Comparison of ENCODE assay signal across 1 cellular context in the genomic region with DNA sequence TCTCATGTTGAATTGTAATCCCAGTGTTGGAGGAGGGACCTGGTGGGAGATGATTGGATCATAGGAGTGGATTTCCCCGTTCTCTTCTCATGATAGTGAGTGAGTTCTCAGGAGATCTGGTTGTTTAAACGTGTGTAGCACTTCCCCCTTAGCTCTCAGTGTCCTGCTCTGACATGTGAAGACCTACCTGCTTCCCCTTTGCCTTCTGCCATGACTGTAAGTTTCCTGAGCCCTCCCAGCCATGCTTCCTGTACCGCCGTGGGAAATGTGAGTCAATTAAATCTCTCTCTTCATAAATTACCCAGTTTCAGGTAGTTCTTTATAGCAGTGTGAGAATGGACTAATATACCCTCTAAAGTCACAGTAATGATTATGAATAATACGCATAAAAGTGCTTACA.
TF ChIP-seq lines count a peak whose summit lies in the region.

No MANE protein-coding gene starts in this region.

TF ChIP-seq in GM23338, 12 proteins besides CTCF, POLR2A, EP300 and RAD21 (continued from another document):
- TF ChIP-seq POLR2AphosphoS5 (IDR thresholded peaks at IDR 0.05; ENCODE audit: low read depth) (no peak), EZH2 (IDR thresholded peaks at IDR 0.05; ENCODE audit: low read depth, unreplicated experiment) (no peak), JUNB (IDR thresholded peaks at IDR 0.05; ENCODE audit: unreplicated experiment) (no peak), STAT1 (IDR thresholded peaks at IDR 0.05; ENCODE audit: unreplicated experiment) (no peak), NANOG (IDR thresholded peaks at IDR 0.05; ENCODE audit: borderline replicate concordance) (no peak), CREB1 (CRISPR knock-in tag; IDR thresholded peaks at IDR 0.05; ENCODE audit: low read depth) (no peak)
- TF ChIP-seq, protein P1, sequence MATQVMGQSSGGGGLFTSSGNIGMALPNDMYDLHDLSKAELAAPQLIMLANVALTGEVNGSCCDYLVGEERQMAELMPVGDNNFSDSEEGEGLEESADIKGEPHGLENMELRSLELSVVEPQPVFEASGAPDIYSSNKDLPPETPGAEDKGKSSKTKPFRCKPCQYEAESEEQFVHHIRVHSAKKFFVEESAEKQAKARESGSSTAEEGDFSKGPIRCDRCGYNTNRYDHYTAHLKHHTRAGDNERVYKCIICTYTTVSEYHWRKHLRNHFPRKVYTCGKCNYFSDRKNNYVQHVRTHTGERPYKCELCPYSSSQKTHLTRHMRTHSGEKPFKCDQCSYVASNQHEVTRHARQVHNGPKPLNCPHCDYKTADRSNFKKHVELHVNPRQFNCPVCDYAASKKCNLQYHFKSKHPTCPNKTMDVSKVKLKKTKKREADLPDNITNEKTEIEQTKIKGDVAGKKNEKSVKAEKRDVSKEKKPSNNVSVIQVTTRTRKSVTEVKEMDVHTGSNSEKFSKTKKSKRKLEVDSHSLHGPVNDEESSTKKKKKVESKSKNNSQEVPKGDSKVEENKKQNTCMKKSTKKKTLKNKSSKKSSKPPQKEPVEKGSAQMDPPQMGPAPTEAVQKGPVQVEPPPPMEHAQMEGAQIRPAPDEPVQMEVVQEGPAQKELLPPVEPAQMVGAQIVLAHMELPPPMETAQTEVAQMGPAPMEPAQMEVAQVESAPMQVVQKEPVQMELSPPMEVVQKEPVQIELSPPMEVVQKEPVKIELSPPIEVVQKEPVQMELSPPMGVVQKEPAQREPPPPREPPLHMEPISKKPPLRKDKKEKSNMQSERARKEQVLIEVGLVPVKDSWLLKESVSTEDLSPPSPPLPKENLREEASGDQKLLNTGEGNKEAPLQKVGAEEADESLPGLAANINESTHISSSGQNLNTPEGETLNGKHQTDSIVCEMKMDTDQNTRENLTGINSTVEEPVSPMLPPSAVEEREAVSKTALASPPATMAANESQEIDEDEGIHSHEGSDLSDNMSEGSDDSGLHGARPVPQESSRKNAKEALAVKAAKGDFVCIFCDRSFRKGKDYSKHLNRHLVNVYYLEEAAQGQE (IDR thresholded peaks at IDR 0.05; ENCODE audit: unreplicated experiment): no peak
- TF ChIP-seq, protein P2, sequence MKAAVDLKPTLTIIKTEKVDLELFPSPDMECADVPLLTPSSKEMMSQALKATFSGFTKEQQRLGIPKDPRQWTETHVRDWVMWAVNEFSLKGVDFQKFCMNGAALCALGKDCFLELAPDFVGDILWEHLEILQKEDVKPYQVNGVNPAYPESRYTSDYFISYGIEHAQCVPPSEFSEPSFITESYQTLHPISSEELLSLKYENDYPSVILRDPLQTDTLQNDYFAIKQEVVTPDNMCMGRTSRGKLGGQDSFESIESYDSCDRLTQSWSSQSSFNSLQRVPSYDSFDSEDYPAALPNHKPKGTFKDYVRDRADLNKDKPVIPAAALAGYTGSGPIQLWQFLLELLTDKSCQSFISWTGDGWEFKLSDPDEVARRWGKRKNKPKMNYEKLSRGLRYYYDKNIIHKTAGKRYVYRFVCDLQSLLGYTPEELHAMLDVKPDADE (IDR thresholded peaks at IDR 0.05): no peak
